In the genomic region with DNA sequence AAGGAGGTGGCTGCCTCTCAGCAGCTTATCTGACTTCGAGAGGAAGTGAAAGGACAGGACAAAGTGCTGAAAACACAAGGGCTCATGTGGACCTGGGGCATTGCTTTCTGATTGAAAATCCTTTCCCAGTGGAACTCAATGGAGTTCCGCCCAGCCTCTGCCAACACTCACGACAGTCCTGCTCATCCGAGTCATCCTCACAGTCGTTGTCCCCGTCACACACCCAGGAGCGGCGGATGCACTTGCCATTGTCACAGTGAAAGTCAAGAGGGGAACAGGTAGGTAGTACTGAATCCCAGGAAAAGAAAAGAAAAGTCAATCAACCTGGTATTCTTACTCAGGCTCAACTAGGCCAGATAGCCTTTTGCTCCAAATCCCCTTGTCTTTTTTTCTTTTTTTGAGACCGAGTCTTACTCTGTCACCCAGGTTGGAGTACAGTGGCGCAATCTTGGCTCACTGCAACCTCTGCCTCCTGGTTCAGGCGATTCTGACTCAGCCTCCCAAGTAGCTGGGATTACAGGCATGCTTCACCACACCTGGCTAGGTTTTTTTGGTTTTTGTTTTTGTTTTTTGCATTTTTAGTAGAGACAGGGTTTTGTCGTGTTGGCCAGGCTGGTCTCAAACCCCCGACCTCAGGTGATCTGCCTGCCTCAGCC, we compare ENCODE assay signal across 15 cellular contexts. TPM values are rescaled to one million over a fixed set of nuclear protein-coding genes. Genes with fewer than 3 reads are reported as not detected.
"Had no signal": no experiment of that assay in that cellular context is flagged by ENCODE, and none has a peak within 500 bp of the region (broad histone marks: within the 10 kb centered on the region; RNA-seq: fewer than 3 reads in every experiment).

No MANE protein-coding gene starts in this region.

- H3K9me3 Mint-ChIP-seq: activated CD4-positive, alpha-beta memory T cell treated with anti-CD3 and anti-CD28 coated beads, Interleukin-2, amount 10 ng/mL, durations not matched to agents 7 days and 5 days; activated naive CD4-positive, alpha-beta T cell treated with anti-CD3 and anti-CD28 coated beads, Interleukin-2, amount 10 ng/mL, durations not matched to agents 7 days and 5 days; activated T-cell treated with anti-CD3 and anti-CD28 coated beads, Interleukin-2, amount 50 U/mL, for 24 hours; mesothelial cell of epicardium had no signal

- H3K4me3 Mint-ChIP-seq: activated CD4-positive, alpha-beta memory T cell treated with anti-CD3 and anti-CD28 coated beads, Interleukin-2, amount 10 ng/mL, durations not matched to agents 7 days and 5 days; activated CD4-positive, alpha-beta T cell treated with anti-CD3 and anti-CD28 coated beads for 36 hours; activated naive CD4-positive, alpha-beta T cell treated with anti-CD3 and anti-CD28 coated beads, Interleukin-2, amount 10 ng/mL, durations not matched to agents 7 days and 5 days; activated T-cell treated with anti-CD3 and anti-CD28 coated beads, Interleukin-2, amount 50 U/mL, for 24 hours; mesothelial cell of epicardium; neural progenitor cell had no signal

- ATAC-seq: activated CD4-positive, alpha-beta T cell treated with anti-CD3 and anti-CD28 coated beads for 36 hours; foreskin keratinocyte; lower lobe of right lung; pancreas had no signal

- DNase-seq: activated CD4-positive, alpha-beta memory T cell treated with anti-CD3 and anti-CD28 coated beads, Interleukin-2, amount 10 ng/mL, durations not matched to agents 7 days and 5 days; activated CD4-positive, alpha-beta T cell treated with anti-CD3 and anti-CD28 coated beads for 36 hours; activated naive CD4-positive, alpha-beta T cell treated with anti-CD3 and anti-CD28 coated beads, Interleukin-2, amount 10 ng/mL, durations not matched to agents 7 days and 5 days; activated T-cell treated with anti-CD3 and anti-CD28 coated beads, Interleukin-2, amount 50 U/mL, for 24 hours; head of caudate nucleus; lower lobe of right lung; pancreas; stimulated activated CD4-positive, alpha-beta T cell treated with anti-CD3 and anti-CD28 coated beads, Interleukin-15, amount 100 ng/mL, for 24 hours; stimulated activated CD4-positive, alpha-beta T cell treated with anti-CD3 and anti-CD28 coated beads, Interleukin-4, amount 100 ng/mL, for 1 hour; stimulated activated naive CD4-positive, alpha-beta T cell; WERI-Rb-1 had no signal

- H3K27ac Mint-ChIP-seq: activated CD4-positive, alpha-beta memory T cell treated with anti-CD3 and anti-CD28 coated beads, Interleukin-2, amount 10 ng/mL, durations not matched to agents 7 days and 5 days; activated CD4-positive, alpha-beta T cell treated with anti-CD3 and anti-CD28 coated beads for 36 hours; activated naive CD4-positive, alpha-beta T cell treated with anti-CD3 and anti-CD28 coated beads, Interleukin-2, amount 10 ng/mL, durations not matched to agents 7 days and 5 days; activated T-cell treated with anti-CD3 and anti-CD28 coated beads, Interleukin-2, amount 50 U/mL, for 24 hours; mesothelial cell of epicardium; neural progenitor cell had no signal

- H3K27me3 Mint-ChIP-seq: activated CD4-positive, alpha-beta memory T cell treated with anti-CD3 and anti-CD28 coated beads, Interleukin-2, amount 10 ng/mL, durations not matched to agents 7 days and 5 days; activated CD4-positive, alpha-beta T cell treated with anti-CD3 and anti-CD28 coated beads for 36 hours had no signal

- H3K4me1 Mint-ChIP-seq: activated CD4-positive, alpha-beta memory T cell treated with anti-CD3 and anti-CD28 coated beads, Interleukin-2, amount 10 ng/mL, durations not matched to agents 7 days and 5 days; activated CD4-positive, alpha-beta T cell treated with anti-CD3 and anti-CD28 coated beads for 36 hours; activated naive CD4-positive, alpha-beta T cell treated with anti-CD3 and anti-CD28 coated beads, Interleukin-2, amount 10 ng/mL, durations not matched to agents 7 days and 5 days had no signal

- H3K36me3 Mint-ChIP-seq: activated naive CD4-positive, alpha-beta T cell treated with anti-CD3 and anti-CD28 coated beads, Interleukin-2, amount 10 ng/mL, durations not matched to agents 7 days and 5 days had no signal

RNA-seq across cellular contexts. Expression of a gene that starts 18.1 kb away (rescaled TPM):
- total RNA-seq: T-helper 1 cell treated with Interleukin-12 subunit alpha and Interleukin-12 subunit beta and Interleukin-4 antibody, amounts not matched to agents 30 ng/mL and 1 ng/mL, for 36 hours had no signal
